ENCODE assay signal across 9 cellular contexts in the genomic region with DNA sequence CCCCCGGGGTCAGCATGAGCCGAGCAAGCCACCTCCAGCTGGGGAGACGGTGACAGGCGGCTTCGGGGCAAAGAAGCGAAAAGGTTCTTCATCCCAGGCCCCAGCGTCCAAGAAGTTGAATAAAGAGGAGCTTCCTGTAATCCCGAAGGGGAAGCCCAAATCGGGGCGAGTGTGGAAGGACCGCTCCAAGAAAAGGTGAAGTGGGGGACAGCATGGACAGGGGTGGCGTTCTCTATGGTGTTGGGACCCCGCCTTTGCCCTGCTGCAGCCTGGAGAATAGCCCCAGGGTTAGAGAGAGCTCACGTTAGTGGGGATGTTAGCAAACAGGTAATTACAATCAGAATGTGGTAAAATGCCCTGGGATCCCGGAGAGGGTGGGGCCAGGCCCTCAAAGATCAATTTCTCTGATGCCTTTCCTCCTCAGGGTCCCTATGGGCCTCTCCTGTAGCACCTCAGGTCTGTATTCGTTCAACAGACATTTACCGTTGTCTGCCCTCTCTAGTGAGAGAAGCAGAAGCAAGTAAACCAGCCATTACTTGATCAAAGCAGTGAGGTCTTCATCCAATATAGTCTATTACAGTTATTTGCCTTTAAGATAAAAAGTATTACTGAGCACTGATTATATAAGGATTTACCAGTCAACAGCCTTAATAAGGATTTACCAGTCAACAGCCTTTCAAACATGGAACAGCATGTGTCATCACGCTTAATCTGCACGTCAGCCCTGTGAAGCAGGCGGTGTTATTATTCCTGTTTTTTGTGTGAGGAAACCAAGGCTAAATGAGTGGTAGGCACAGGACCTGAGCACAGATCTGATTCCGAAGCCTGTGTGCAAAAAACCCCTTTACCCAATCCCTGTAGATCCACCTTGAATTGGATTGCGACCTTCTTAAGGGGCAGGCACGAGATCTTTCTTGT. TPM values are rescaled to one million over a fixed set of nuclear protein-coding genes. Genes with fewer than 3 reads are reported as not detected.
DNase-seq lines count a peak whose midpoint lies in the region; ATAC-seq lines count a peak whose summit lies in the region.
"Had no signal": no experiment of that assay in that cellular context is flagged by ENCODE, and none has a peak within 500 bp of the region (broad histone marks: within the 10 kb centered on the region; RNA-seq: fewer than 3 reads in every experiment).

No MANE protein-coding gene starts in this region.

- no peak for ATAC-seq in activated CD4-positive, alpha-beta T cell treated with anti-CD3 and anti-CD28 coated beads for 36 hours
- peak; percentile 6 for ATAC-seq in activated CD8-positive, alpha-beta T cell treated with anti-CD3 and anti-CD28 coated beads, Interleukin-2, amount 10 ng/mL, durations not matched to agents 7 days and 5 days

- H3K36me3 Mint-ChIP-seq in activated CD4-positive, alpha-beta T cell treated with anti-CD3 and anti-CD28 coated beads for 36 hours (ENCODE audit: low read depth): peaks cover 28% of the 10 kb centered on the region
- peaks cover 22% of the 10 kb centered on the region for H3K36me3 Mint-ChIP-seq in activated CD8-positive, alpha-beta T cell treated with anti-CD3 and anti-CD28 coated beads, Interleukin-2, amount 10 ng/mL, durations not matched to agents 7 days and 5 days (ENCODE audit: low read depth)

- no peaks in the 10 kb centered on the region for H3K27me3 Mint-ChIP-seq in activated CD4-positive, alpha-beta T cell treated with anti-CD3 and anti-CD28 coated beads for 36 hours
- H3K27me3 Mint-ChIP-seq in activated CD8-positive, alpha-beta T cell treated with anti-CD3 and anti-CD28 coated beads, Interleukin-2, amount 10 ng/mL, durations not matched to agents 7 days and 5 days (ENCODE audit: low read depth): no peaks in the 10 kb centered on the region

- peak overlapping the region; percentile 96 for H3K27ac Mint-ChIP-seq in activated CD4-positive, alpha-beta T cell treated with anti-CD3 and anti-CD28 coated beads for 36 hours
- H3K27ac Mint-ChIP-seq in activated CD8-positive, alpha-beta T cell treated with anti-CD3 and anti-CD28 coated beads, Interleukin-2, amount 10 ng/mL, durations not matched to agents 7 days and 5 days: peak overlapping the region; percentile 92

- H3K9ac ChIP-seq in subcutaneous abdominal adipose tissue (ENCODE audit: low read length in 5 of 5): peak overlapping the region; percentile 68 to 95 (median 93)

- H3K9me3 ChIP-seq in iPS-18c (ENCODE audit: control insufficient read depth, insufficient read depth, low read length) (no peaks in the 10 kb centered on the region), subcutaneous abdominal adipose tissue (ENCODE audit: control insufficient read depth in 5 of 5, low read length in 5 of 5) (no peaks in the 10 kb centered on the region)

- H3K4me3 ChIP-seq in iPS-18c (ENCODE audit: insufficient read depth, low read depth, low read length) (peak overlapping the region; percentile 89), subcutaneous abdominal adipose tissue (ENCODE audit: low read depth in 1 of 5, low read length in 5 of 5) (peak overlapping the region; percentile 73 to 95 (median 91))

- H3K27ac ChIP-seq in subcutaneous abdominal adipose tissue (ENCODE audit: low read depth, low read length): peak overlapping the region; percentile 76

- POLR2A ChIA-PET in activated CD4-positive, alpha-beta T cell treated with anti-CD3 and anti-CD28 coated beads for 36 hours (lab: Charles Lee): interaction anchor here (0.5 to 1.2 kb wide), 3 partner anchors 45 to 280 kb away, joined by 4 to 5 read pairs (median 4); partner anchors contain the start of gene PRPF19
- POLR2A ChIA-PET in activated CD8-positive, alpha-beta T cell treated with anti-CD3 and anti-CD28 coated beads, Interleukin-2, amount 10 ng/mL, durations not matched to agents 7 days and 5 days (lab: Charles Lee): interaction anchor here (0.7 to 1.2 kb wide), 4 partner anchors 23 to 44 kb away, joined by 3 to 5 read pairs (median 4); no protein-coding TSS in a partner anchor

- intact Hi-C loops in activated CD4-positive, alpha-beta T cell treated with anti-CD3 and anti-CD28 coated beads for 36 hours (cut with DNase I, micrococcal nuclease): loop anchor here (1.0 to 2.0 kb wide), 7 partner anchors 63 to 587 kb away; partner anchors contain the start of genes DDB1 (in 1 of the 2), PRPF19 (in 1 of the 2), SDHAF2 (in 1 of the 2) and TKFC (in 1 of the 2)

- no peak for DNase-seq in activated CD4-positive, alpha-beta T cell treated with anti-CD3 and anti-CD28 coated beads for 36 hours
- no peak for DNase-seq in activated CD4-positive, alpha-beta T cell treated with anti-CD3 and anti-CD28 coated beads for 1 hour
- no peak for DNase-seq in activated CD8-positive, alpha-beta T cell treated with anti-CD3 and anti-CD28 coated beads, Interleukin-2, amount 10 ng/mL, durations not matched to agents 7 days and 5 days
- DNase-seq in NCI-H1694 treated with DMSO at 0.1 percent for 48 hours (lab: John Stamatoyannopoulos, UW) (no peak), HK-2 (ENCODE audit: unreplicated experiment) (no peak), NCI-H345 (lab: John Stamatoyannopoulos, UW) (no peak)

- peaks cover 24 to 59% (median 59%) of the 10 kb centered on the region in 5 donors for H3K4me1 ChIP-seq in subcutaneous abdominal adipose tissue (ENCODE audit: control insufficient read depth in 5 of 5, insufficient read depth in 5 of 5, low read length in 5 of 5)

- H3K9me3 Mint-ChIP-seq in activated CD4-positive, alpha-beta T cell treated with anti-CD3 and anti-CD28 coated beads for 36 hours (ENCODE audit: low read depth): no peaks in the 10 kb centered on the region
- H3K9me3 Mint-ChIP-seq in activated CD8-positive, alpha-beta T cell treated with anti-CD3 and anti-CD28 coated beads, Interleukin-2, amount 10 ng/mL, durations not matched to agents 7 days and 5 days (ENCODE audit: insufficient read depth): no peaks in the 10 kb centered on the region

- CTCF ChIA-PET in activated CD4-positive, alpha-beta T cell treated with anti-CD3 and anti-CD28 coated beads for 36 hours (lab: Charles Lee): interaction anchor here (0.6 to 2.1 kb wide), 8 partner anchors 9 to 439 kb away, joined by 3 to 9 read pairs (median 3); partner anchors contain the start of gene PTGDR2
- CTCF ChIA-PET in activated CD8-positive, alpha-beta T cell treated with anti-CD3 and anti-CD28 coated beads, Interleukin-2, amount 10 ng/mL, durations not matched to agents 7 days and 5 days (lab: Charles Lee): interaction anchor here (0.7 to 21.6 kb wide), 8 partner anchors 12 to 344 kb away, joined by 3 to 610 read pairs (median 4); partner anchors contain the start of gene PTGDR2

- peak overlapping the region; percentile 83 for H3K4me3 Mint-ChIP-seq in activated CD4-positive, alpha-beta T cell treated with anti-CD3 and anti-CD28 coated beads for 36 hours
- H3K4me3 Mint-ChIP-seq in activated CD8-positive, alpha-beta T cell treated with anti-CD3 and anti-CD28 coated beads, Interleukin-2, amount 10 ng/mL, durations not matched to agents 7 days and 5 days: peak overlapping the region; percentile 90

- H3K36me3 ChIP-seq in subcutaneous abdominal adipose tissue (ENCODE audit: control insufficient read depth in 5 of 5, insufficient read depth in 5 of 5, low read length in 5 of 5): peaks cover 0 to 13% (median 11%) of the 10 kb centered on the region in 5 donors

- H3K4me1 Mint-ChIP-seq in activated CD4-positive, alpha-beta T cell treated with anti-CD3 and anti-CD28 coated beads for 36 hours: peaks cover 35% of the 10 kb centered on the region
- H3K4me1 Mint-ChIP-seq in activated CD8-positive, alpha-beta T cell treated with anti-CD3 and anti-CD28 coated beads, Interleukin-2, amount 10 ng/mL, durations not matched to agents 7 days and 5 days (ENCODE audit: low read depth): peaks cover 41% of the 10 kb centered on the region

- no peaks in the 10 kb centered on the region for H3K27me3 ChIP-seq in subcutaneous abdominal adipose tissue (ENCODE audit: control insufficient read depth in 5 of 5, insufficient read depth in 4 of 5, low read length in 5 of 5)

RNA-seq across cellular contexts. Expression of gene CCDC86, which starts 1.0 kb away (rescaled TPM):
- total RNA-seq in activated CD4-positive, alpha-beta T cell treated with anti-CD3 and anti-CD28 coated beads for 36 hours: 10 to 100 TPM; 52.1 to 75.1 TPM
- 10 to 100 TPM; 34.2 to 36.0 TPM for total RNA-seq in activated CD8-positive, alpha-beta T cell treated with anti-CD3 and anti-CD28 coated beads, Interleukin-2, amount 10 ng/mL, durations not matched to agents 7 days and 5 days

RNA-seq across cellular contexts. Expression of gene PTGDR2, which starts 12.8 kb away (rescaled TPM):
- under 1 TPM; 0.11 to 0.18 TPM for total RNA-seq in activated CD4-positive, alpha-beta T cell treated with anti-CD3 and anti-CD28 coated beads for 36 hours
- 1 to 10 TPM; 3.3 to 3.4 TPM for total RNA-seq in activated CD8-positive, alpha-beta T cell treated with anti-CD3 and anti-CD28 coated beads, Interleukin-2, amount 10 ng/mL, durations not matched to agents 7 days and 5 days

RNA-seq across cellular contexts. Expression of gene ZP1, which starts 24.4 kb away (rescaled TPM):
- not detected for total RNA-seq in activated CD4-positive, alpha-beta T cell treated with anti-CD3 and anti-CD28 coated beads for 36 hours
- under 1 TPM in 1 of 2 experiments, not detected in 1; 0.34 TPM for total RNA-seq in activated CD8-positive, alpha-beta T cell treated with anti-CD3 and anti-CD28 coated beads, Interleukin-2, amount 10 ng/mL, durations not matched to agents 7 days and 5 days
- total RNA-seq: Daoy had no signal

RNA-seq across cellular contexts. Expression of gene MS4A10, which starts 57.8 kb away (rescaled TPM):
- not detected for total RNA-seq in activated CD4-positive, alpha-beta T cell treated with anti-CD3 and anti-CD28 coated beads for 36 hours
- not detected for total RNA-seq in activated CD8-positive, alpha-beta T cell treated with anti-CD3 and anti-CD28 coated beads, Interleukin-2, amount 10 ng/mL, durations not matched to agents 7 days and 5 days
- total RNA-seq: Daoy had no signal
